ENCODE assay signal across 36 cellular contexts in the genomic region with DNA sequence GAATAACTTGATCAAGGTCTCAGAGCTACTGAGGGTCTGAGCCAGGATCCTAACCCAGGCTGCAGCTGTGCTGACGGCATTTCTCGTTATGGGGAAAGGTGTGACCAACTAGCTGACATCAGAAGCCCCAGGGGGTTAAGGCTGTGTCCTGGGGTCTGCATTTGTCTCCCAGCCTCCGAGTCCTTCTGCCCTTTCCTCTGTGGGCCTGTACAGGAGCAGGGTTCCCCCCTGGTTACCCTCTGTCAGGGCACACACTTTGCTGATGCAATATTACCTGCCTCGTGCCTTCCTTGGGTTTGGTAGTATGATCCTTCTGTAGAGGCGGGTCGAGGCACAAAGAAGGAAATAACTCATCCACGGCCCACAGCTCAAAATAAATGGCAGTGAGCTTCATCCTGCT.
"Had no signal": no experiment of that assay in that cellular context is flagged by ENCODE, and none has a peak within 500 bp of the region (broad histone marks: within the 10 kb centered on the region; RNA-seq: fewer than 3 reads in every experiment).

No MANE protein-coding gene starts in this region.

- H3K27ac ChIP-seq: brain microvascular endothelial cell, cardiac muscle cell, KMS-11, Peyer's patch, SJSA1 had no signal

- H3K9me3 Mint-ChIP-seq: activated CD4-positive, alpha-beta T cell treated with anti-CD3 and anti-CD28 coated beads, Interleukin-2, amount 10 ng/mL, durations not matched to agents 24 days and 14 days; activated naive CD8-positive, alpha-beta T cell treated with anti-CD3 and anti-CD28 coated beads for 36 hours; activated T-cell treated with anti-CD3 and anti-CD28 coated beads, Interleukin-2, amount 50 U/mL, for 72 hours; activated T-helper 17 cell treated with anti-CD3 and anti-CD28 coated beads, Interleukin-2, amount 50 U/mL, for 72 hours; central memory CD8-positive, alpha-beta T cell; T-helper 1 cell treated with Interleukin-12 subunit alpha and Interleukin-12 subunit beta and Interleukin-4 antibody, amounts not matched to agents 30 μg/mL and 1 μg/mL, for 36 hours; T-helper 2 cell treated with Interferon-gamma antibody and Interleukin-4, amounts not matched to agents 5 μg/mL and 100 μg/mL, for 36 hours had no signal

- H3K4me3 Mint-ChIP-seq: activated CD4-positive, alpha-beta T cell treated with anti-CD3 and anti-CD28 coated beads, Interleukin-2, amount 10 ng/mL, durations not matched to agents 24 days and 14 days; activated CD8-positive, alpha-beta T cell treated with anti-CD3 and anti-CD28 coated beads, Interleukin-2, amount 10 ng/mL, durations not matched to agents 7 days and 5 days; activated naive CD8-positive, alpha-beta T cell treated with anti-CD3 and anti-CD28 coated beads for 36 hours; activated T-cell treated with anti-CD3 and anti-CD28 coated beads, Interleukin-2, amount 50 U/mL, for 72 hours; activated T-helper 17 cell treated with anti-CD3 and anti-CD28 coated beads, Interleukin-2, amount 50 U/mL, for 72 hours; central memory CD8-positive, alpha-beta T cell; T-helper 1 cell treated with Interleukin-12 subunit alpha and Interleukin-12 subunit beta and Interleukin-4 antibody, amounts not matched to agents 30 μg/mL and 1 μg/mL, for 36 hours; T-helper 2 cell treated with Interferon-gamma antibody and Interleukin-4, amounts not matched to agents 5 μg/mL and 100 μg/mL, for 36 hours had no signal

- H3K4me1 ChIP-seq: Peyer's patch, SJSA1 had no signal

- H3K9ac ChIP-seq: KMS-11, SK-N-SH had no signal

- H3K27me3 ChIP-seq: brain microvascular endothelial cell, cardiac muscle cell, Peyer's patch, SJSA1 had no signal

- ATAC-seq: activated CD8-positive, alpha-beta T cell treated with anti-CD3 and anti-CD28 coated beads, Interleukin-2, amount 10 ng/mL, durations not matched to agents 7 days and 5 days; activated T-cell treated with anti-CD3 and anti-CD28 coated beads, Interleukin-2, amount 50 U/mL, for 72 hours; activated T-helper 17 cell treated with anti-CD3 and anti-CD28 coated beads, Interleukin-2, amount 50 U/mL, for 72 hours; PC-3 had no signal

- H3K4me2 ChIP-seq: KMS-11, SK-N-SH had no signal

- H3K36me3 ChIP-seq: brain microvascular endothelial cell, cardiac muscle cell had no signal

- FAIRE-seq: TTC549 had no signal

- H3K9me3 ChIP-seq: Peyer's patch, SJSA1, SK-N-SH had no signal

- H3K27ac Mint-ChIP-seq: activated CD4-positive, alpha-beta T cell treated with anti-CD3 and anti-CD28 coated beads, Interleukin-2, amount 10 ng/mL, durations not matched to agents 24 days and 14 days; activated CD8-positive, alpha-beta T cell treated with anti-CD3 and anti-CD28 coated beads, Interleukin-2, amount 10 ng/mL, durations not matched to agents 7 days and 5 days; activated naive CD8-positive, alpha-beta T cell treated with anti-CD3 and anti-CD28 coated beads for 36 hours; activated T-cell treated with anti-CD3 and anti-CD28 coated beads, Interleukin-2, amount 50 U/mL, for 72 hours; activated T-helper 17 cell treated with anti-CD3 and anti-CD28 coated beads, Interleukin-2, amount 50 U/mL, for 72 hours; T-helper 1 cell treated with Interleukin-12 subunit alpha and Interleukin-12 subunit beta and Interleukin-4 antibody, amounts not matched to agents 30 μg/mL and 1 μg/mL, for 36 hours; T-helper 2 cell treated with Interferon-gamma antibody and Interleukin-4, amounts not matched to agents 5 μg/mL and 100 μg/mL, for 36 hours had no signal

- H3K27me3 Mint-ChIP-seq: activated CD4-positive, alpha-beta T cell treated with anti-CD3 and anti-CD28 coated beads, Interleukin-2, amount 10 ng/mL, durations not matched to agents 24 days and 14 days; activated naive CD8-positive, alpha-beta T cell treated with anti-CD3 and anti-CD28 coated beads for 36 hours; activated T-helper 17 cell treated with anti-CD3 and anti-CD28 coated beads, Interleukin-2, amount 50 U/mL, for 72 hours; central memory CD8-positive, alpha-beta T cell had no signal

- DNase-seq: activated CD4-positive, alpha-beta T cell treated with anti-CD3 and anti-CD28 coated beads, Interleukin-2, amount 10 ng/mL, durations not matched to agents 24 days and 14 days; activated CD4-positive, alpha-beta T cell treated with anti-CD3 and anti-CD28 coated beads, Interleukin-2, amount 50 U/mL, for 4 hours; activated CD8-positive, alpha-beta T cell treated with anti-CD3 and anti-CD28 coated beads, Interleukin-2, amount 10 ng/mL, durations not matched to agents 7 days and 5 days; activated effector memory CD4-positive, alpha-beta T cell treated with anti-CD3 and anti-CD28 coated beads, Interleukin-2, amount 50 U/mL, for 16 hours; activated naive CD4-positive, alpha-beta T cell; activated naive CD4-positive, alpha-beta T cell treated with anti-CD3 and anti-CD28 coated beads, Interleukin-2, amount 50 U/mL, for 16 hours; activated naive CD8-positive, alpha-beta T cell treated with anti-CD3 and anti-CD28 coated beads for 36 hours; activated T-cell treated with anti-CD3 and anti-CD28 coated beads for 4 hours; activated T-cell treated with anti-CD3 and anti-CD28 coated beads, Interleukin-2, amount 50 U/mL, for 72 hours; amniotic stem cell; aorta; brain microvascular endothelial cell; NCI-H1092 treated with DMSO at 0.1 percent for 48 hours; NCI-H1417; NCI-H146; NCI-H187; NCI-H2029 treated with DMSO at 0.1 percent for 48 hours; NCI-H2107; NCI-H2171; NCI-H510A; NCI-H526; NCI-H748 treated with DMSO at 0.1 percent for 48 hours; NK-92 treated with Interleukin-12 subunit alpha and Interleukin-12 subunit beta, amount 100 ng/mL, for 24 hours; PC-3; Peyer's patch; RPMI8226; SHP77 treated with DMSO at 0.1 percent for 48 hours; SK-N-SH had no signal

- H3K4me3 ChIP-seq: cardiac muscle cell, Peyer's patch, SJSA1 had no signal
